Comparison of ENCODE assay signal across 1 cellular context in the genomic region with DNA sequence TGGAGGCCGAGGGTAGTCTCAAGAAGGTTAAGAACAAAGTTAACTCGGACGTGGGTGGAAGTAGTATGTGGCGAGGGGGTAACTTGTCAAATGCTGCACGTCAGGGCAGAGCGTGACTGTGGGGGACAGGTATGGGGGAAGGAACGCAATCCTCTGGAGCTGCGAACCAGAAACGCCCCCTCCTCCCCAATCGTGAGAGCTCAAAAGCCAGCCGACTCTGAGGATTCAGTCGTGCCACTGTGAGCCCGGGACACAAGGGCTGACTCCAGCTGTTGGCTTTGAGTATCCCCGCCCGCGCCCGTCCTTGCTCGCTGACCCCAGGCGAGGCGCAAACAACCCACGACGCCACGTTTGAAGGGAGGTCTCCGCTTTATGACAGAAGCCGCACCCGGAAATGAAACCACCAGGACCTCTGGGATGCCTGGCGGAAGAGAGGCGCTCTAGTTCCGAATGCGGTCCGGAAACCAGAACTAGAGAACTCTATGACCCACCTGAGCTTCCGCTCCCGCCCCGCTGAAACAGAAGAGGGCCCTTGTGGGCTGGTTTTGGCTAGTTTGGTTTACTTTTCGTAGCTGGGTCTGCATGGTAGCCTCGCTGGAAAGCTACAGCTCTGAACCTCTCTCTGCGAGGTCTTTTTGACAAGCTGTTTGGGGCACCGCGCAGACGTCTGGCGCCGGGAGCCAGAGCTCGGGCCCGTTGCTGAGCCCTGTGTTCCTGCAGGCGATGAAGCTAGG.
TF ChIP-seq lines count a peak whose summit lies in the region.

TSS of gene PEX12 (minus strand) at position 377 of the 734 bp plus-strand sequence. CDS start 550 bp downstream, outside the sequence.

TF ChIP-seq in HepG2, 621 proteins besides CTCF, POLR2A, EP300 and RAD21 (continued from another document):
- peak; percentile 21; the same call in 1 of the 2 replicates for TF ChIP-seq TFE3 (CRISPR knock-in tag; IDR thresholded peaks at IDR 0.05)
- TF ChIP-seq HINFP (CRISPR knock-in tag; IDR thresholded peaks at IDR 0.05; ENCODE audit: low read depth): peak; percentile 84; the same call in 1 of the 2 replicates
- TF ChIP-seq ARNT (IDR thresholded peaks at IDR 0.05): no peak
- TF ChIP-seq KLF11 (CRISPR knock-in tag; IDR thresholded peaks at IDR 0.05): no peak
- TF ChIP-seq RBFOX2 (IDR thresholded peaks at IDR 0.05; ENCODE audit: low read depth, low read length): peak; percentile 79
TF ChIP-seq in HepG2: peak in this region for 272.
